ENCODE assay signal across 8 cellular contexts in the genomic region with DNA sequence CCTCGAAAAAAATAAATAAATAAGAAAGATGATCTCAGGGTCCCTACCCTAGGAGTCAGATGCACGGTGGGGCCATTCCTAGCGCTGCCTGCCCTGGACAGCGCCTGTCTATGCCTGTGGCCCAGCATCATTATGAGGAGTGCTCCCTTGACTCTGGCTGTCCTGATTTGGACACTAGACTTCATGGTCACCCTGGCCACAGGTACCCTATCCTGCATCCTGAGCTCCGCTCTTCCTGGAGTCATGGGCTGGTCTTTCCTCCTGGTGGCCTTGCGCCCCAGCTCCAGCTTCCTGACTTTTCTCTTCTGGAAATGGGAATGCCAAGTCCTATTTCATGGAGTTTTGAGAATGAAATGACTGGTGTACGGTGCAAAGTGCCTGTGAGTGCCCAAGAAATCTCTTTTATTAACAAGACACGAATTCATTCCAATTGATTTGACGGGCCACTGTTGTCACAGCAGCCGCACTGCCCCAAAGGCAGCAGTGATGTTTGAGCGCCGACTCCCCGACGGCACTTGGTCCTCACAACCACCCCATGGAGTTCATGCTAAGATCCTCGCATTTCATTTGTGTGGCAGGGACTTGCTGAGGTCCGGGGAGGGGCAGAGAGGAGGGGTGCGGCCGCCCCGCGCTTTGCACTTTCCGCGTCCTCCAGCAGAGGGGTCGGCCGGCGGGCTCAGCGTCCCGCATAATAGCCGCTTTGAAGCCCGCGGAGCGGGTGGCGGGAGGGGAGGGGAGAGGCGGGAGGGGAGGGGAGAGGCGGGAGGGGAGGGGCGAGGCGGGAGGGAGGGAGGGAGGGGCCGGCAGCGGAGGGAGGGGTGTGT. TPM values are rescaled to one million over a fixed set of nuclear protein-coding genes. Genes with fewer than 3 reads are reported as not detected.
DNase-seq lines count a peak whose midpoint lies in the region; ATAC-seq, FAIRE-seq and TF ChIP-seq lines count a peak whose summit lies in the region.

No MANE protein-coding gene starts in this region.

- H3K9me3 ChIP-seq in iPS DF 6.9 (ENCODE audit: control insufficient read depth, insufficient read depth, low read length) (no peaks in the 10 kb centered on the region), small intestine (ENCODE audit: control insufficient read depth, low read depth) (no peaks in the 10 kb centered on the region), OCI-LY7 (ENCODE audit: low read length) (no peaks in the 10 kb centered on the region)

- CTCF ChIA-PET in OCI-LY7 (lab: Charles Lee; ENCODE audit: unreplicated experiment) = no interaction called here

- TF ChIP-seq CTCF in OCI-LY7 (conservative IDR thresholded peaks at IDR 0.05; ENCODE audit: low read length) = no peak

- WGBS in iPS DF 6.9 (ENCODE audit: insufficient coverage, insufficient read length) = no CpG with 5 or more reads among the region's 38 CpGs
- 16 to 22% (median 22%) methylated on average over 25 to 34 of the region's 38 CpGs for WGBS in small intestine, 3 donors

- no peak for ATAC-seq in HG02678 (IDR thresholded peaks at IDR 0.05; ENCODE audit: unreplicated experiment)

- H3K27ac ChIP-seq in iPS DF 6.9 (ENCODE audit: low read length) = no peak overlapping the region
- H3K27ac ChIP-seq in small intestine (ENCODE audit: low read depth in 1 of 2, low read length in 1 of 2) = no peak overlapping the region
- H3K27ac ChIP-seq in OCI-LY7 (ENCODE audit: low read depth, low read length, poor library complexity, severe bottlenecking) = no peak overlapping the region

- no TSS peak for BruUV-seq in OCI-LY7 (replicated peaks; lab: Mats Ljungman, UMichigan)

- no peaks in the 10 kb centered on the region for H3K79me2 ChIP-seq in OCI-LY7 (ENCODE audit: insufficient read depth, low read depth, low read length)

- no peak for FAIRE-seq in small intestine (lab: Jason Lieb, UNC)

- no peaks in the 10 kb centered on the region for H3K9me2 ChIP-seq in OCI-LY7 (ENCODE audit: insufficient read depth, low read length)

- POLR2A ChIA-PET in OCI-LY7 (lab: Charles Lee) = no interaction called here

- no peak overlapping the region for H3K4me2 ChIP-seq in OCI-LY7 (ENCODE audit: low read length)

- peak; percentile 55 for DNase-seq in Daoy (ENCODE audit: low read depth)
- peak; percentile 74 for DNase-seq in NCI-H2171 (lab: John Stamatoyannopoulos, UW)
- DNase-seq in amygdala (lab: John Stamatoyannopoulos, UW) = peak in 45 of 56 donors; percentile 28 to 84 (median 56)
- no peak for DNase-seq in iPS DF 6.9 (ENCODE audit: low read depth, low spot score)
- DNase-seq in small intestine = peak; percentile 2
- no peak for DNase-seq in OCI-LY7 (ENCODE audit: low spot score)
- no peak for DNase-seq in AG20443 (ENCODE audit: low spot score)

- intact Hi-C loops in OCI-LY7 (cut with micrococcal nuclease; ENCODE audit: unreplicated experiment) = no loop called here

- H3K4me1 ChIP-seq in iPS DF 6.9 (ENCODE audit: control insufficient read depth, insufficient read depth, low read length) (peaks cover 16% of the 10 kb centered on the region), small intestine (ENCODE audit: control insufficient read depth in 2 of 2, insufficient read depth in 1 of 2, low read depth in 1 of 2, low read length in 1 of 2) (no peaks in the 10 kb centered on the region), OCI-LY7 (ENCODE audit: insufficient read depth, low read length, poor library complexity, severe bottlenecking) (no peaks in the 10 kb centered on the region)

- H3K36me3 ChIP-seq in iPS DF 6.9 (ENCODE audit: control insufficient read depth, insufficient read depth, low read length) (0 out of 2 replicates have a peak, but pooled peaks cover 5% of the 10 kb centered on the region), small intestine (ENCODE audit: control insufficient read depth in 2 of 2, insufficient read depth in 2 of 2, low read length in 2 of 2) (no peaks in the 10 kb centered on the region), OCI-LY7 (ENCODE audit: insufficient read depth, low read length) (no peaks in the 10 kb centered on the region)

- no peak overlapping the region for H2AFZ ChIP-seq in OCI-LY7 (ENCODE audit: low read length)

- no peaks in the 10 kb centered on the region for H4K20me1 ChIP-seq in OCI-LY7 (ENCODE audit: insufficient read depth, low read length)

- H3K4me3 ChIP-seq in iPS DF 6.9 (ENCODE audit: low read length) = peak overlapping the region; percentile 52; the same call in 1 of the 2 replicates
- peak overlapping the region in 1 of 2 donors; percentile 36 for H3K4me3 ChIP-seq in small intestine (ENCODE audit: low read depth in 1 of 2, low read length in 2 of 2)
- no peak overlapping the region for H3K4me3 ChIP-seq in OCI-LY7 (ENCODE audit: low read depth, low read length, poor library complexity, severe bottlenecking)

- H3K27me3 ChIP-seq in iPS DF 6.9 (ENCODE audit: control insufficient read depth, insufficient read depth, low read length) (no peaks in the 10 kb centered on the region), small intestine (ENCODE audit: control insufficient read depth in 2 of 2, insufficient read depth in 2 of 2, low read length in 2 of 2) (peaks cover 0 to 18% of the 10 kb centered on the region in 2 donors)

RNA-seq across cellular contexts. Expression of gene AIF1L, which starts 0.5 kb away (rescaled TPM):
- 3.5 and 5.2 TPM in 2 replicates for total RNA-seq in Daoy (2014; rRNA removed; shearing (Covaris generic))
- 1 to 10 TPM in 2 of 3 donors, under 1 TPM in 1; 0.45 to 9.3 (median 1.4) TPM for polyA plus RNA-seq in small intestine
- not detected in 2 replicates for total RNA-seq in OCI-LY7 (2014; rRNA removed; shearing (Covaris generic))
- total RNA-seq in OCI-LY7 (2022) = not detected in 2 replicates

RNA-seq across cellular contexts. Expression of gene NUP214, which starts 29.5 kb away (rescaled TPM):
- 20.4 and 28.7 TPM in 2 replicates for total RNA-seq in Daoy (2014; rRNA removed; shearing (Covaris generic))
- 10 to 100 TPM; 16.7 to 49.7 (median 35.6) TPM for polyA plus RNA-seq in small intestine
- total RNA-seq in OCI-LY7 (2014; rRNA removed; shearing (Covaris generic)) = 17.0 and 19.7 TPM in 2 replicates
- total RNA-seq in OCI-LY7 (2022) = 67.1 and 69.6 TPM in 2 replicates

Comparison
In these comparisons a context has a peak if more than half of its experiments do, and no peak if none do; other contexts are left out.
1. DNase-seq: peak in Daoy (single experiment), NCI-H2171 (single experiment), amygdala (45 of 56) and small intestine (single experiment); none in iPS DF 6.9 (single experiment), OCI-LY7 (single experiment) and AG20443 (single experiment).